In genomic region chr1:46341222-46342083, GRCh38 we compare ENCODE assay signal across 6 cellular contexts. TPM values are rescaled to one million over a fixed set of nuclear protein-coding genes. Genes with fewer than 3 reads are reported as not detected.
DNase-seq lines count a peak whose midpoint lies in the region; ATAC-seq and TF ChIP-seq lines count a peak whose summit lies in the region.

No MANE protein-coding gene starts in this region.

- POLR2A ChIA-PET in AG04449 (lab: Yijun Ruan, JAX), result interaction anchor here (0.7 to 1.0 kb wide), 2 partner anchors 38 to 68 kb away, joined by 3 to 5 read pairs; partner anchors contain the start of genes LRRC41 and UQCRH
- POLR2A ChIA-PET in activated CD4-positive, alpha-beta memory T cell treated with anti-CD3 and anti-CD28 coated beads for 36 hours (lab: Charles Lee), result interaction anchor here (1.4 to 2.0 kb wide), 2 partner anchors 23 to 38 kb away, joined by 4 to 15 read pairs; partner anchors contain the start of genes LRRC41 and UQCRH

- no peak for TF ChIP-seq CTCF in AG04449 (IDR thresholded peaks at IDR 0.05; ENCODE audit: insufficient read depth, low read length, missing control alignments)

- DNase-seq in AG04449 (ENCODE audit: low read depth, low spot score) (no peak), left kidney (ENCODE audit: low read depth, low spot score) (peak; percentile 36), NOMO-1 treated with dmso at 0.1 percent for 144 hours (lab: John Stamatoyannopoulos, UW; ENCODE audit: unreplicated experiment) (no peak)
- DNase-seq in activated CD4-positive, alpha-beta memory T cell treated with anti-CD3 and anti-CD28 coated beads for 36 hours, result no peak

- peak overlapping the region; percentile 98 for H3K27ac Mint-ChIP-seq in activated CD4-positive, alpha-beta memory T cell treated with anti-CD3 and anti-CD28 coated beads for 36 hours

- intact Hi-C loops in activated CD4-positive, alpha-beta memory T cell treated with anti-CD3 and anti-CD28 coated beads for 36 hours (cut with micrococcal nuclease), result loop anchor here (1.0 to 10.0 kb wide), 2 partner anchors 94 to 263 kb away; partner anchors contain the start of genes MKNK1 and RAD54L

- H3K9me3 Mint-ChIP-seq in activated CD4-positive, alpha-beta memory T cell treated with anti-CD3 and anti-CD28 coated beads for 36 hours, result no peaks in the 10 kb centered on the region

- CTCF ChIA-PET in AG04449 (lab: Yijun Ruan, JAX), result interaction anchor here (0.7 to 9.7 kb wide), 19 partner anchors 6 to 117 kb away, joined by 3 to 71 read pairs (median 6); partner anchors contain the start of genes LRRC41 and UQCRH
- CTCF ChIA-PET in activated CD4-positive, alpha-beta memory T cell treated with anti-CD3 and anti-CD28 coated beads for 36 hours (lab: Charles Lee), result interaction anchor here (1.1 to 4.1 kb wide), 6 partner anchors 8 to 118 kb away, joined by 3 to 19 read pairs (median 6); partner anchors contain the start of genes LRRC41, RAD54L and UQCRH

- peaks cover 21% of the 10 kb centered on the region for H3K36me3 Mint-ChIP-seq in activated CD4-positive, alpha-beta memory T cell treated with anti-CD3 and anti-CD28 coated beads for 36 hours

- peak overlapping the region; percentile 78 for H3K4me3 ChIP-seq in AG04449 (ENCODE audit: low read depth, low read length)

- ATAC-seq in GM21381 (IDR thresholded peaks at IDR 0.05; ENCODE audit: unreplicated experiment), result no peak
- ATAC-seq in HG03439 (IDR thresholded peaks at IDR 0.05; ENCODE audit: unreplicated experiment), result no peak

- no peaks in the 10 kb centered on the region for H3K27me3 Mint-ChIP-seq in activated CD4-positive, alpha-beta memory T cell treated with anti-CD3 and anti-CD28 coated beads for 36 hours

- H3K4me3 Mint-ChIP-seq in activated CD4-positive, alpha-beta memory T cell treated with anti-CD3 and anti-CD28 coated beads for 36 hours, result peak overlapping the region; percentile 94

- peaks cover 44% of the 10 kb centered on the region for H3K4me1 Mint-ChIP-seq in activated CD4-positive, alpha-beta memory T cell treated with anti-CD3 and anti-CD28 coated beads for 36 hours (ENCODE audit: low read depth)

RNA-seq across cellular contexts. Expression of gene NSUN4, which starts 0.8 kb away (rescaled TPM):
- total RNA-seq in activated CD4-positive, alpha-beta memory T cell treated with anti-CD3 and anti-CD28 coated beads for 36 hours, result 10 to 100 TPM; 29.1 to 29.9 TPM

RNA-seq across cellular contexts. Expression of gene UQCRH, which starts 38.0 kb away (rescaled TPM):
- 100 to 1,000 TPM; 351 to 353 TPM for total RNA-seq in activated CD4-positive, alpha-beta memory T cell treated with anti-CD3 and anti-CD28 coated beads for 36 hours

RNA-seq across cellular contexts. Expression of gene LRRC41, which starts 38.0 kb away (rescaled TPM):
- total RNA-seq in activated CD4-positive, alpha-beta memory T cell treated with anti-CD3 and anti-CD28 coated beads for 36 hours, result 10 to 100 TPM; 31.4 to 34.6 TPM

RNA-seq across cellular contexts. Expression of gene FAAH, which starts 52.7 kb away (rescaled TPM):
- total RNA-seq in activated CD4-positive, alpha-beta memory T cell treated with anti-CD3 and anti-CD28 coated beads for 36 hours, result 1 to 10 TPM; 4.4 to 5.3 TPM
